In the genomic region with DNA sequence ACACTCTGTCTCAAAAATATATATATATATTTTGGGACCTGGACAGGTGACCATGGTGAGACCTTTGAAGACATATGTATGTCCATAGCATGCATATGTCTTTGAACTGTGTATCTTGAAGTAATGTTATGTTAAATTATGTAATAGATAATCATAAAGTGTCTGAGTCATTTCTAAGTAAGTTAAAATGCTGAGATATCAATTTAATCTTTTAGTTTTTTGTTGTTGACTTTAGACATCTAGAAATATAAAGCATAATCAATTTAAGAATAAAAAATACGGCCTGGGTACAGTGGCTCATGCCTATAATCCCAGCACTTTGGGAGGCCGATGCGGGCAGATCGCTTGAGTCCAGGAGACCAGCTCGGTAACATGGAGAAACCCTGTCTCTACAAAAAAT, we compare ENCODE assay signal across 2 cellular contexts.
TF ChIP-seq lines count a peak whose summit lies in the region.

No MANE protein-coding gene starts in this region.

TF ChIP-seq in GM12878, 131 proteins besides CTCF, POLR2A, EP300 and RAD21 (continues in another document):
- TF ChIP-seq TCF7 (IDR thresholded peaks at IDR 0.05; ENCODE audit: borderline replicate concordance) (no peak), EZH2 (IDR thresholded peaks at IDR 0.05; ENCODE audit: borderline replicate concordance, control insufficient read depth, low read depth, low read length) (no peak), HDAC6 (IDR thresholded peaks at IDR 0.05; ENCODE audit: unreplicated experiment) (no peak), CEBPB (IDR thresholded peaks at IDR 0.05; ENCODE audit: borderline replicate concordance in 1 of 2, low read depth in 2 of 2, low read length in 2 of 2) (no peak), ZNF207 (IDR thresholded peaks at IDR 0.05; ENCODE audit: borderline replicate concordance) (no peak), NR2F1 (conservative IDR thresholded peaks at IDR 0.05) (no peak), SMAD5 (IDR thresholded peaks at IDR 0.05; ENCODE audit: low read depth) (no peak), BACH1 (IDR thresholded peaks at IDR 0.05; ENCODE audit: borderline replicate concordance) (no peak)
- TF ChIP-seq, protein P1, sequence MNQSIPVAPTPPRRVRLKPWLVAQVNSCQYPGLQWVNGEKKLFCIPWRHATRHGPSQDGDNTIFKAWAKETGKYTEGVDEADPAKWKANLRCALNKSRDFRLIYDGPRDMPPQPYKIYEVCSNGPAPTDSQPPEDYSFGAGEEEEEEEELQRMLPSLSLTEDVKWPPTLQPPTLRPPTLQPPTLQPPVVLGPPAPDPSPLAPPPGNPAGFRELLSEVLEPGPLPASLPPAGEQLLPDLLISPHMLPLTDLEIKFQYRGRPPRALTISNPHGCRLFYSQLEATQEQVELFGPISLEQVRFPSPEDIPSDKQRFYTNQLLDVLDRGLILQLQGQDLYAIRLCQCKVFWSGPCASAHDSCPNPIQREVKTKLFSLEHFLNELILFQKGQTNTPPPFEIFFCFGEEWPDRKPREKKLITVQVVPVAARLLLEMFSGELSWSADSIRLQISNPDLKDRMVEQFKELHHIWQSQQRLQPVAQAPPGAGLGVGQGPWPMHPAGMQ (IDR thresholded peaks at IDR 0.05; ENCODE audit: borderline replicate concordance) = no peak
- TF ChIP-seq, protein P2, sequence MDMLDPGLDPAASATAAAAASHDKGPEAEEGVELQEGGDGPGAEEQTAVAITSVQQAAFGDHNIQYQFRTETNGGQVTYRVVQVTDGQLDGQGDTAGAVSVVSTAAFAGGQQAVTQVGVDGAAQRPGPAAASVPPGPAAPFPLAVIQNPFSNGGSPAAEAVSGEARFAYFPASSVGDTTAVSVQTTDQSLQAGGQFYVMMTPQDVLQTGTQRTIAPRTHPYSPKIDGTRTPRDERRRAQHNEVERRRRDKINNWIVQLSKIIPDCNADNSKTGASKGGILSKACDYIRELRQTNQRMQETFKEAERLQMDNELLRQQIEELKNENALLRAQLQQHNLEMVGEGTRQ (IDR thresholded peaks at IDR 0.05; ENCODE audit: borderline replicate concordance, low read depth, low read length) = no peak
- TF ChIP-seq, protein P3, sequence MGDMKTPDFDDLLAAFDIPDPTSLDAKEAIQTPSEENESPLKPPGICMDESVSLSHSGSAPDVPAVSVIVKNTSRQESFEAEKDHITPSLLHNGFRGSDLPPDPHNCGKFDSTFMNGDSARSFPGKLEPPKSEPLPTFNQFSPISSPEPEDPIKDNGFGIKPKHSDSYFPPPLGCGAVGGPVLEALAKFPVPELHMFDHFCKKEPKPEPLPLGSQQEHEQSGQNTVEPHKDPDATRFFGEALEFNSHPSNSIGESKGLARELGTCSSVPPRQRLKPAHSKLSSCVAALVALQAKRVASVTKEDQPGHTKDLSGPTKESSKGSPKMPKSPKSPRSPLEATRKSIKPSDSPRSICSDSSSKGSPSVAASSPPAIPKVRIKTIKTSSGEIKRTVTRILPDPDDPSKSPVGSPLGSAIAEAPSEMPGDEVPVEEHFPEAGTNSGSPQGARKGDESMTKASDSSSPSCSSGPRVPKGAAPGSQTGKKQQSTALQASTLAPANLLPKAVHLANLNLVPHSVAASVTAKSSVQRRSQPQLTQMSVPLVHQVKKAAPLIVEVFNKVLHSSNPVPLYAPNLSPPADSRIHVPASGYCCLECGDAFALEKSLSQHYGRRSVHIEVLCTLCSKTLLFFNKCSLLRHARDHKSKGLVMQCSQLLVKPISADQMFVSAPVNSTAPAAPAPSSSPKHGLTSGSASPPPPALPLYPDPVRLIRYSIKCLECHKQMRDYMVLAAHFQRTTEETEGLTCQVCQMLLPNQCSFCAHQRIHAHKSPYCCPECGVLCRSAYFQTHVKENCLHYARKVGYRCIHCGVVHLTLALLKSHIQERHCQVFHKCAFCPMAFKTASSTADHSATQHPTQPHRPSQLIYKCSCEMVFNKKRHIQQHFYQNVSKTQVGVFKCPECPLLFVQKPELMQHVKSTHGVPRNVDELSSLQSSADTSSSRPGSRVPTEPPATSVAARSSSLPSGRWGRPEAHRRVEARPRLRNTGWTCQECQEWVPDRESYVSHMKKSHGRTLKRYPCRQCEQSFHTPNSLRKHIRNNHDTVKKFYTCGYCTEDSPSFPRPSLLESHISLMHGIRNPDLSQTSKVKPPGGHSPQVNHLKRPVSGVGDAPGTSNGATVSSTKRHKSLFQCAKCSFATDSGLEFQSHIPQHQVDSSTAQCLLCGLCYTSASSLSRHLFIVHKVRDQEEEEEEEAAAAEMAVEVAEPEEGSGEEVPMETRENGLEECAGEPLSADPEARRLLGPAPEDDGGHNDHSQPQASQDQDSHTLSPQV (IDR thresholded peaks at IDR 0.05) = no peak
- TF ChIP-seq, protein P4, sequence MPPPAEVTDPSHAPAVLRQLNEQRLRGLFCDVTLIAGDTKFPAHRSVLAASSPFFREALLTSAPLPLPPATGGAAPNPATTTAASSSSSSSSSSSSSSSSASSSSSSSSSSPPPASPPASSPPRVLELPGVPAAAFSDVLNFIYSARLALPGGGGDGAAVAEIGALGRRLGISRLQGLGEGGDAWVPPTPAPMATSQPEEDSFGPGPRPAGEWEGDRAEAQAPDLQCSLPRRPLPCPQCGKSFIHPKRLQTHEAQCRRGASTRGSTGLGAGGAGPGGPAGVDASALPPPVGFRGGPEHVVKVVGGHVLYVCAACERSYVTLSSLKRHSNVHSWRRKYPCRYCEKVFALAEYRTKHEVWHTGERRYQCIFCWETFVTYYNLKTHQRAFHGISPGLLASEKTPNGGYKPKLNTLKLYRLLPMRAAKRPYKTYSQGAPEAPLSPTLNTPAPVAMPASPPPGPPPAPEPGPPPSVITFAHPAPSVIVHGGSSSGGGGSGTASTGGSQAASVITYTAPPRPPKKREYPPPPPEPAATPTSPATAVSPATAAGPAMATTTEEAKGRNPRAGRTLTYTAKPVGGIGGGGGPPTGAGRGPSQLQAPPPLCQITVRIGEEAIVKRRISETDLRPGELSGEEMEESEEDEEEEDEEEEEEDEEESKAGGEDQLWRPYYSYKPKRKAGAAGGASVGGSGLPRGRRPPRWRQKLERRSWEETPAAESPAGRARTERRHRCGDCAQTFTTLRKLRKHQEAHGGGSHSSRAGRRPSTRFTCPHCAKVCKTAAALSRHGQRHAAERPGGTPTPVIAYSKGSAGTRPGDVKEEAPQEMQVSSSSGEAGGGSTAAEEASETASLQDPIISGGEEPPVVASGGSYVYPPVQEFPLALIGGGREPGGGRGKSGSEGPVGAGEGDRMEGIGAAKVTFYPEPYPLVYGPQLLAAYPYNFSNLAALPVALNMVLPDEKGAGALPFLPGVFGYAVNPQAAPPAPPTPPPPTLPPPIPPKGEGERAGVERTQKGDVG (CRISPR knock-in tag; IDR thresholded peaks at IDR 0.05) = no peak

TF ChIP-seq in GM23338, 12 proteins besides CTCF, POLR2A, EP300 and RAD21:
- TF ChIP-seq EZH2 (IDR thresholded peaks at IDR 0.05; ENCODE audit: low read depth, unreplicated experiment) (no peak), CREB1 (CRISPR knock-in tag; IDR thresholded peaks at IDR 0.05; ENCODE audit: low read depth) (no peak), NANOG (IDR thresholded peaks at IDR 0.05; ENCODE audit: borderline replicate concordance) (no peak), STAT1 (IDR thresholded peaks at IDR 0.05; ENCODE audit: unreplicated experiment) (no peak), ZNF331 (CRISPR knock-in tag; IDR thresholded peaks at IDR 0.05; ENCODE audit: low read depth) (no peak), POLR2AphosphoS5 (IDR thresholded peaks at IDR 0.05; ENCODE audit: low read depth) (no peak), JUNB (IDR thresholded peaks at IDR 0.05; ENCODE audit: unreplicated experiment) (no peak)
- TF ChIP-seq, protein P5, sequence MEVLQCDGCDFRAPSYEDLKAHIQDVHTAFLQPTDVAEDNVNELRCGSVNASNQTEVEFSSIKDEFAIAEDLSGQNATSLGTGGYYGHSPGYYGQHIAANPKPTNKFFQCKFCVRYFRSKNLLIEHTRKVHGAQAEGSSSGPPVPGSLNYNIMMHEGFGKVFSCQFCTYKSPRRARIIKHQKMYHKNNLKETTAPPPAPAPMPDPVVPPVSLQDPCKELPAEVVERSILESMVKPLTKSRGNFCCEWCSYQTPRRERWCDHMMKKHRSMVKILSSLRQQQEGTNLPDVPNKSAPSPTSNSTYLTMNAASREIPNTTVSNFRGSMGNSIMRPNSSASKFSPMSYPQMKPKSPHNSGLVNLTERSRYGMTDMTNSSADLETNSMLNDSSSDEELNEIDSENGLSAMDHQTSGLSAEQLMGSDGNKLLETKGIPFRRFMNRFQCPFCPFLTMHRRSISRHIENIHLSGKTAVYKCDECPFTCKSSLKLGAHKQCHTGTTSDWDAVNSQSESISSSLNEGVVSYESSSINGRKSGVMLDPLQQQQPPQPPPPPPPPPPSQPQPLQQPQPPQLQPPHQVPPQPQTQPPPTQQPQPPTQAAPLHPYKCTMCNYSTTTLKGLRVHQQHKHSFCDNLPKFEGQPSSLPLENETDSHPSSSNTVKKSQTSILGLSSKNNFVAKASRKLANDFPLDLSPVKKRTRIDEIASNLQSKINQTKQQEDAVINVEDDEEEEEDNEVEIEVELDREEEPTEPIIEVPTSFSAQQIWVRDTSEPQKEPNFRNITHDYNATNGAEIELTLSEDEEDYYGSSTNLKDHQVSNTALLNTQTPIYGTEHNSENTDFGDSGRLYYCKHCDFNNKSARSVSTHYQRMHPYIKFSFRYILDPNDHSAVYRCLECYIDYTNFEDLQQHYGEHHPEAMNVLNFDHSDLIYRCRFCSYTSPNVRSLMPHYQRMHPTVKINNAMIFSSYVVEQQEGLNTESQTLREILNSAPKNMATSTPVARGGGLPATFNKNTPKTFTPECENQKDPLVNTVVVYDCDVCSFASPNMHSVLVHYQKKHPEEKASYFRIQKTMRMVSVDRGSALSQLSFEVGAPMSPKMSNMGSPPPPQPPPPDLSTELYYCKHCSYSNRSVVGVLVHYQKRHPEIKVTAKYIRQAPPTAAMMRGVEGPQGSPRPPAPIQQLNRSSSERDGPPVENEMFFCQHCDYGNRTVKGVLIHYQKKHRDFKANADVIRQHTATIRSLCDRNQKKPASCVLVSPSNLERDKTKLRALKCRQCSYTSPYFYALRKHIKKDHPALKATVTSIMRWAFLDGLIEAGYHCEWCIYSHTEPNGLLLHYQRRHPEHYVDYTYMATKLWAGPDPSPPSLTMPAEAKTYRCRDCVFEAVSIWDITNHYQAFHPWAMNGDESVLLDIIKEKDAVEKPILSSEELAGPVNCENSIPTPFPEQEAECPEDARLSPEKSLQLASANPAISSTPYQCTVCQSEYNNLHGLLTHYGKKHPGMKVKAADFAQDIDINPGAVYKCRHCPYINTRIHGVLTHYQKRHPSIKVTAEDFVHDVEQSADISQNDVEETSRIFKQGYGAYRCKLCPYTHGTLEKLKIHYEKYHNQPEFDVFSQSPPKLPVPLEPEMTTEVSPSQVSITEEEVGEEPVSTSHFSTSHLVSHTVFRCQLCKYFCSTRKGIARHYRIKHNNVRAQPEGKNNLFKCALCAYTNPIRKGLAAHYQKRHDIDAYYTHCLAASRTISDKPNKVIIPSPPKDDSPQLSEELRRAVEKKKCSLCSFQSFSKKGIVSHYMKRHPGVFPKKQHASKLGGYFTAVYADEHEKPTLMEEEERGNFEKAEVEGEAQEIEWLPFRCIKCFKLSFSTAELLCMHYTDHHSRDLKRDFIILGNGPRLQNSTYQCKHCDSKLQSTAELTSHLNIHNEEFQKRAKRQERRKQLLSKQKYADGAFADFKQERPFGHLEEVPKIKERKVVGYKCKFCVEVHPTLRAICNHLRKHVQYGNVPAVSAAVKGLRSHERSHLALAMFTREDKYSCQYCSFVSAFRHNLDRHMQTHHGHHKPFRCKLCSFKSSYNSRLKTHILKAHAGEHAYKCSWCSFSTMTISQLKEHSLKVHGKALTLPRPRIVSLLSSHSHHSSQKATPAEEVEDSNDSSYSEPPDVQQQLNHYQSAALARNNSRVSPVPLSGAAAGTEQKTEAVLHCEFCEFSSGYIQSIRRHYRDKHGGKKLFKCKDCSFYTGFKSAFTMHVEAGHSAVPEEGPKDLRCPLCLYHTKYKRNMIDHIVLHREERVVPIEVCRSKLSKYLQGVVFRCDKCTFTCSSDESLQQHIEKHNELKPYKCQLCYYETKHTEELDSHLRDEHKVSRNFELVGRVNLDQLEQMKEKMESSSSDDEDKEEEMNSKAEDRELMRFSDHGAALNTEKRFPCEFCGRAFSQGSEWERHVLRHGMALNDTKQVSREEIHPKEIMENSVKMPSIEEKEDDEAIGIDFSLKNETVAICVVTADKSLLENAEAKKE (CRISPR knock-in tag; IDR thresholded peaks at IDR 0.05) = no peak
- TF ChIP-seq, protein P6, sequence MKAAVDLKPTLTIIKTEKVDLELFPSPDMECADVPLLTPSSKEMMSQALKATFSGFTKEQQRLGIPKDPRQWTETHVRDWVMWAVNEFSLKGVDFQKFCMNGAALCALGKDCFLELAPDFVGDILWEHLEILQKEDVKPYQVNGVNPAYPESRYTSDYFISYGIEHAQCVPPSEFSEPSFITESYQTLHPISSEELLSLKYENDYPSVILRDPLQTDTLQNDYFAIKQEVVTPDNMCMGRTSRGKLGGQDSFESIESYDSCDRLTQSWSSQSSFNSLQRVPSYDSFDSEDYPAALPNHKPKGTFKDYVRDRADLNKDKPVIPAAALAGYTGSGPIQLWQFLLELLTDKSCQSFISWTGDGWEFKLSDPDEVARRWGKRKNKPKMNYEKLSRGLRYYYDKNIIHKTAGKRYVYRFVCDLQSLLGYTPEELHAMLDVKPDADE (IDR thresholded peaks at IDR 0.05) = no peak
- TF ChIP-seq, protein P7, sequence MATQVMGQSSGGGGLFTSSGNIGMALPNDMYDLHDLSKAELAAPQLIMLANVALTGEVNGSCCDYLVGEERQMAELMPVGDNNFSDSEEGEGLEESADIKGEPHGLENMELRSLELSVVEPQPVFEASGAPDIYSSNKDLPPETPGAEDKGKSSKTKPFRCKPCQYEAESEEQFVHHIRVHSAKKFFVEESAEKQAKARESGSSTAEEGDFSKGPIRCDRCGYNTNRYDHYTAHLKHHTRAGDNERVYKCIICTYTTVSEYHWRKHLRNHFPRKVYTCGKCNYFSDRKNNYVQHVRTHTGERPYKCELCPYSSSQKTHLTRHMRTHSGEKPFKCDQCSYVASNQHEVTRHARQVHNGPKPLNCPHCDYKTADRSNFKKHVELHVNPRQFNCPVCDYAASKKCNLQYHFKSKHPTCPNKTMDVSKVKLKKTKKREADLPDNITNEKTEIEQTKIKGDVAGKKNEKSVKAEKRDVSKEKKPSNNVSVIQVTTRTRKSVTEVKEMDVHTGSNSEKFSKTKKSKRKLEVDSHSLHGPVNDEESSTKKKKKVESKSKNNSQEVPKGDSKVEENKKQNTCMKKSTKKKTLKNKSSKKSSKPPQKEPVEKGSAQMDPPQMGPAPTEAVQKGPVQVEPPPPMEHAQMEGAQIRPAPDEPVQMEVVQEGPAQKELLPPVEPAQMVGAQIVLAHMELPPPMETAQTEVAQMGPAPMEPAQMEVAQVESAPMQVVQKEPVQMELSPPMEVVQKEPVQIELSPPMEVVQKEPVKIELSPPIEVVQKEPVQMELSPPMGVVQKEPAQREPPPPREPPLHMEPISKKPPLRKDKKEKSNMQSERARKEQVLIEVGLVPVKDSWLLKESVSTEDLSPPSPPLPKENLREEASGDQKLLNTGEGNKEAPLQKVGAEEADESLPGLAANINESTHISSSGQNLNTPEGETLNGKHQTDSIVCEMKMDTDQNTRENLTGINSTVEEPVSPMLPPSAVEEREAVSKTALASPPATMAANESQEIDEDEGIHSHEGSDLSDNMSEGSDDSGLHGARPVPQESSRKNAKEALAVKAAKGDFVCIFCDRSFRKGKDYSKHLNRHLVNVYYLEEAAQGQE (IDR thresholded peaks at IDR 0.05; ENCODE audit: unreplicated experiment) = no peak
